Comparison of ENCODE assay signal across 4 cellular contexts in genomic region chr12:100016304-100016703, GRCh38. TPM values are rescaled to one million over a fixed set of nuclear protein-coding genes. Genes with fewer than 3 reads are reported as not detected.
"Had no signal": no experiment of that assay in that cellular context is flagged by ENCODE, and none has a peak within 500 bp of the region (broad histone marks: within the 10 kb centered on the region; RNA-seq: fewer than 3 reads in every experiment).

No MANE protein-coding gene starts in this region.

RNA-seq across cellular contexts. Expression of gene ANKS1B, which starts 31.6 kb away (rescaled TPM):
- total RNA-seq: HT-29, HT1080 had no signal
- polyA plus RNA-seq: HepG2, IgD-negative memory B cell had no signal
